ENCODE assay signal across 1 cellular context in the genomic region with DNA sequence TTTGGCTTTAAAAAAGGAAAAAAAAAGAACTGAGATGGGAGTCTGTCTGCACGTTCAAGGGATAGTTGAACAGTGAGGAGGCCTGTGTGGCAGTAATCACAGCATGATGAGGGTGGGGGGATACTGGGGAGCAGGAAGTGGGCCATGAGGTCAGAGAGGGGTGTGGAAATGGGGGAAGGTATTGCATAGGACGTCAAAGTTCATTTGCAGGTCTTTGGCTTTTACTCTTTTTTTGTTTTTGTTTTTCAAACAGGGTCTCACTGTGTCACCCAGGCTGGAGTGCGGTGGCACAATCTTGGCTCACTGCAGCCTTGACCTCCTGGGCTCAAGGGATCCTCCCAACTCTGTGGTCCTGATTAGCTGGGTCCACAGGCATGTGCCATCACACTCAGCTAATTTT.
TF ChIP-seq lines count a peak whose summit lies in the region.

No MANE protein-coding gene starts in this region.

TF ChIP-seq in GM23338, 12 proteins besides CTCF, POLR2A, EP300 and RAD21 (continued from another document):
- TF ChIP-seq, protein P1, sequence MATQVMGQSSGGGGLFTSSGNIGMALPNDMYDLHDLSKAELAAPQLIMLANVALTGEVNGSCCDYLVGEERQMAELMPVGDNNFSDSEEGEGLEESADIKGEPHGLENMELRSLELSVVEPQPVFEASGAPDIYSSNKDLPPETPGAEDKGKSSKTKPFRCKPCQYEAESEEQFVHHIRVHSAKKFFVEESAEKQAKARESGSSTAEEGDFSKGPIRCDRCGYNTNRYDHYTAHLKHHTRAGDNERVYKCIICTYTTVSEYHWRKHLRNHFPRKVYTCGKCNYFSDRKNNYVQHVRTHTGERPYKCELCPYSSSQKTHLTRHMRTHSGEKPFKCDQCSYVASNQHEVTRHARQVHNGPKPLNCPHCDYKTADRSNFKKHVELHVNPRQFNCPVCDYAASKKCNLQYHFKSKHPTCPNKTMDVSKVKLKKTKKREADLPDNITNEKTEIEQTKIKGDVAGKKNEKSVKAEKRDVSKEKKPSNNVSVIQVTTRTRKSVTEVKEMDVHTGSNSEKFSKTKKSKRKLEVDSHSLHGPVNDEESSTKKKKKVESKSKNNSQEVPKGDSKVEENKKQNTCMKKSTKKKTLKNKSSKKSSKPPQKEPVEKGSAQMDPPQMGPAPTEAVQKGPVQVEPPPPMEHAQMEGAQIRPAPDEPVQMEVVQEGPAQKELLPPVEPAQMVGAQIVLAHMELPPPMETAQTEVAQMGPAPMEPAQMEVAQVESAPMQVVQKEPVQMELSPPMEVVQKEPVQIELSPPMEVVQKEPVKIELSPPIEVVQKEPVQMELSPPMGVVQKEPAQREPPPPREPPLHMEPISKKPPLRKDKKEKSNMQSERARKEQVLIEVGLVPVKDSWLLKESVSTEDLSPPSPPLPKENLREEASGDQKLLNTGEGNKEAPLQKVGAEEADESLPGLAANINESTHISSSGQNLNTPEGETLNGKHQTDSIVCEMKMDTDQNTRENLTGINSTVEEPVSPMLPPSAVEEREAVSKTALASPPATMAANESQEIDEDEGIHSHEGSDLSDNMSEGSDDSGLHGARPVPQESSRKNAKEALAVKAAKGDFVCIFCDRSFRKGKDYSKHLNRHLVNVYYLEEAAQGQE (IDR thresholded peaks at IDR 0.05; ENCODE audit: unreplicated experiment), result no peak
- TF ChIP-seq JUNB (IDR thresholded peaks at IDR 0.05; ENCODE audit: unreplicated experiment), result no peak
- TF ChIP-seq, protein P2, sequence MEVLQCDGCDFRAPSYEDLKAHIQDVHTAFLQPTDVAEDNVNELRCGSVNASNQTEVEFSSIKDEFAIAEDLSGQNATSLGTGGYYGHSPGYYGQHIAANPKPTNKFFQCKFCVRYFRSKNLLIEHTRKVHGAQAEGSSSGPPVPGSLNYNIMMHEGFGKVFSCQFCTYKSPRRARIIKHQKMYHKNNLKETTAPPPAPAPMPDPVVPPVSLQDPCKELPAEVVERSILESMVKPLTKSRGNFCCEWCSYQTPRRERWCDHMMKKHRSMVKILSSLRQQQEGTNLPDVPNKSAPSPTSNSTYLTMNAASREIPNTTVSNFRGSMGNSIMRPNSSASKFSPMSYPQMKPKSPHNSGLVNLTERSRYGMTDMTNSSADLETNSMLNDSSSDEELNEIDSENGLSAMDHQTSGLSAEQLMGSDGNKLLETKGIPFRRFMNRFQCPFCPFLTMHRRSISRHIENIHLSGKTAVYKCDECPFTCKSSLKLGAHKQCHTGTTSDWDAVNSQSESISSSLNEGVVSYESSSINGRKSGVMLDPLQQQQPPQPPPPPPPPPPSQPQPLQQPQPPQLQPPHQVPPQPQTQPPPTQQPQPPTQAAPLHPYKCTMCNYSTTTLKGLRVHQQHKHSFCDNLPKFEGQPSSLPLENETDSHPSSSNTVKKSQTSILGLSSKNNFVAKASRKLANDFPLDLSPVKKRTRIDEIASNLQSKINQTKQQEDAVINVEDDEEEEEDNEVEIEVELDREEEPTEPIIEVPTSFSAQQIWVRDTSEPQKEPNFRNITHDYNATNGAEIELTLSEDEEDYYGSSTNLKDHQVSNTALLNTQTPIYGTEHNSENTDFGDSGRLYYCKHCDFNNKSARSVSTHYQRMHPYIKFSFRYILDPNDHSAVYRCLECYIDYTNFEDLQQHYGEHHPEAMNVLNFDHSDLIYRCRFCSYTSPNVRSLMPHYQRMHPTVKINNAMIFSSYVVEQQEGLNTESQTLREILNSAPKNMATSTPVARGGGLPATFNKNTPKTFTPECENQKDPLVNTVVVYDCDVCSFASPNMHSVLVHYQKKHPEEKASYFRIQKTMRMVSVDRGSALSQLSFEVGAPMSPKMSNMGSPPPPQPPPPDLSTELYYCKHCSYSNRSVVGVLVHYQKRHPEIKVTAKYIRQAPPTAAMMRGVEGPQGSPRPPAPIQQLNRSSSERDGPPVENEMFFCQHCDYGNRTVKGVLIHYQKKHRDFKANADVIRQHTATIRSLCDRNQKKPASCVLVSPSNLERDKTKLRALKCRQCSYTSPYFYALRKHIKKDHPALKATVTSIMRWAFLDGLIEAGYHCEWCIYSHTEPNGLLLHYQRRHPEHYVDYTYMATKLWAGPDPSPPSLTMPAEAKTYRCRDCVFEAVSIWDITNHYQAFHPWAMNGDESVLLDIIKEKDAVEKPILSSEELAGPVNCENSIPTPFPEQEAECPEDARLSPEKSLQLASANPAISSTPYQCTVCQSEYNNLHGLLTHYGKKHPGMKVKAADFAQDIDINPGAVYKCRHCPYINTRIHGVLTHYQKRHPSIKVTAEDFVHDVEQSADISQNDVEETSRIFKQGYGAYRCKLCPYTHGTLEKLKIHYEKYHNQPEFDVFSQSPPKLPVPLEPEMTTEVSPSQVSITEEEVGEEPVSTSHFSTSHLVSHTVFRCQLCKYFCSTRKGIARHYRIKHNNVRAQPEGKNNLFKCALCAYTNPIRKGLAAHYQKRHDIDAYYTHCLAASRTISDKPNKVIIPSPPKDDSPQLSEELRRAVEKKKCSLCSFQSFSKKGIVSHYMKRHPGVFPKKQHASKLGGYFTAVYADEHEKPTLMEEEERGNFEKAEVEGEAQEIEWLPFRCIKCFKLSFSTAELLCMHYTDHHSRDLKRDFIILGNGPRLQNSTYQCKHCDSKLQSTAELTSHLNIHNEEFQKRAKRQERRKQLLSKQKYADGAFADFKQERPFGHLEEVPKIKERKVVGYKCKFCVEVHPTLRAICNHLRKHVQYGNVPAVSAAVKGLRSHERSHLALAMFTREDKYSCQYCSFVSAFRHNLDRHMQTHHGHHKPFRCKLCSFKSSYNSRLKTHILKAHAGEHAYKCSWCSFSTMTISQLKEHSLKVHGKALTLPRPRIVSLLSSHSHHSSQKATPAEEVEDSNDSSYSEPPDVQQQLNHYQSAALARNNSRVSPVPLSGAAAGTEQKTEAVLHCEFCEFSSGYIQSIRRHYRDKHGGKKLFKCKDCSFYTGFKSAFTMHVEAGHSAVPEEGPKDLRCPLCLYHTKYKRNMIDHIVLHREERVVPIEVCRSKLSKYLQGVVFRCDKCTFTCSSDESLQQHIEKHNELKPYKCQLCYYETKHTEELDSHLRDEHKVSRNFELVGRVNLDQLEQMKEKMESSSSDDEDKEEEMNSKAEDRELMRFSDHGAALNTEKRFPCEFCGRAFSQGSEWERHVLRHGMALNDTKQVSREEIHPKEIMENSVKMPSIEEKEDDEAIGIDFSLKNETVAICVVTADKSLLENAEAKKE (CRISPR knock-in tag; IDR thresholded peaks at IDR 0.05), result no peak
TF ChIP-seq in GM23338: peak in this region for 0.
